In the genomic region with DNA sequence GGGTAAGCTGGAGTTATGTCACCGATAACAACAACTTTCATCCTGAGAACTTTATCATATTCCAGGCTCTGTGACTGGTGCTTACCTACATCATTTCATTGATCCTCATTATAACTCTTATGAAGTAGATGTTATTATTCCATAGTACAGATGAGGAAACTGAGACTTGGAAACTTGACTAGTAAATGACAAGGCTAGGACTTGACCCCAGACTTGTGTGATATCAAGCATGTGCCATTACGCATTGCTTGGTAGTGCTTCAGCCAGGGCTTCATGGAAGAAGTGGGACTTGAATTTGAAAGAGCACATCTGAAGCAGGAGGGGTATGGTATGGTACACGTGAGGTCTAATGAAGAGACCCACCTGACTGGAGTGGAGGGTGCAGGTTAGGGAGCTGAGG, we compare ENCODE assay signal across 7 cellular contexts.
"Had no signal": no experiment of that assay in that cellular context is flagged by ENCODE, and none has a peak within 500 bp of the region (broad histone marks: within the 10 kb centered on the region; RNA-seq: fewer than 3 reads in every experiment).

No MANE protein-coding gene starts in this region.

- H3K4me1 Mint-ChIP-seq: IgD-negative memory B cell had no signal

- FAIRE-seq: HepG2, HTR-8/SVneo, K562 had no signal

- H3K27ac Mint-ChIP-seq: IgD-negative memory B cell had no signal

- H3K4me3 Mint-ChIP-seq: IgD-negative memory B cell had no signal

- H3K9me3 Mint-ChIP-seq: IgD-negative memory B cell had no signal

- DNase-seq: IMR-90, KBM-7 had no signal

- ATAC-seq: HepG2, K562 had no signal

- H3K4me3 ChIP-seq: K562 had no signal

- H3K27me3 Mint-ChIP-seq: IgD-negative memory B cell had no signal

- H3K27ac ChIP-seq: HL-60 had no signal
